ENCODE assay signal across 8 cellular contexts in genomic region chr9:127734747-127735529, GRCh38. TPM values are rescaled to one million over a fixed set of nuclear protein-coding genes. Genes with fewer than 3 reads are reported as not detected.
A peak's percentile ranks its signal among the peaks of the same experiment; 100 is the strongest.
DNase-seq lines count a peak whose midpoint lies in the region; ATAC-seq, FAIRE-seq and TF ChIP-seq lines count a peak whose summit lies in the region.

Gene TOR2A (minus strand): TSS chr9:127735294. CDS start chr9:127735270, 24 bp downstream.

- ATAC-seq in HG02840 (IDR thresholded peaks at IDR 0.05; ENCODE audit: low FRiP score, unreplicated experiment) = peak; percentile 82
- ATAC-seq in upper lobe of right lung = peak; percentile 96

- H3K9ac ChIP-seq in adipocyte (ENCODE audit: low read length) = peak within 1 kb of the TSS; percentile 90

- H3K4me3 ChIP-seq in adipocyte (ENCODE audit: low read length) = peak within 1 kb of the TSS; percentile 81
- peak within 1 kb of the TSS; percentile 82 for H3K4me3 ChIP-seq in upper lobe of right lung

- no peaks in the 10 kb centered on the region for H3K27me3 ChIP-seq in adipocyte (replicated peaks; ENCODE audit: control insufficient read depth, insufficient read depth, low read length)
- no peaks in the 10 kb centered on the region for H3K27me3 ChIP-seq in upper lobe of right lung

- FAIRE-seq in GM12891 (lab: Jason Lieb, UNC) = peak; percentile 99

- H3K4me1 ChIP-seq in adipocyte (ENCODE audit: control insufficient read depth, insufficient read depth, low read length) (peaks cover 17% of the 10 kb centered on the region), upper lobe of right lung (peaks cover 9% of the 10 kb centered on the region)

- intact Hi-C loops in cardiac septum (cut with DNase I) (loop anchor here (1.0 to 5.0 kb wide), 5 partner anchors 50 to 184 kb away; partner anchors contain the start of gene STXBP1), posterior cingulate gyrus (cut with DNase I) (loop anchor here (1.0 to 5.0 kb wide), 4 partner anchors 50 to 187 kb away; partner anchors contain the start of gene STXBP1), upper lobe of right lung (cut with DNase I) (loop anchor here (5.0 to 10.0 kb wide), 2 partner anchors 143 to 190 kb away; no protein-coding TSS in a partner anchor)

- H3K9me3 ChIP-seq in adipocyte (ENCODE audit: control insufficient read depth, low read length) = no peaks in the 10 kb centered on the region
- H3K9me3 ChIP-seq in upper lobe of right lung = no peaks in the 10 kb centered on the region

- TF ChIP-seq POLR2A in GM12891 (IDR thresholded peaks at IDR 0.05; ENCODE audit: low read depth, low read length) = no peak

- H3K36me3 ChIP-seq in adipocyte (ENCODE audit: control insufficient read depth, insufficient read depth, low read length, severe bottlenecking) (peaks cover 6% of the 10 kb centered on the region), upper lobe of right lung (peaks cover 28% of the 10 kb centered on the region)

- peak within 1 kb of the TSS; percentile 96 for H3K27ac ChIP-seq in upper lobe of right lung

- DNase-seq in GM12891 (ENCODE audit: insufficient read length, low spot score) = peak; percentile 98
- DNase-seq in NCI-H1436 (lab: John Stamatoyannopoulos, UW) = peak; percentile 98
- DNase-seq in T follicular helper cell (ENCODE audit: low read depth) = peak; percentile 99
- DNase-seq in adipocyte (ENCODE audit: low read depth) = peak; percentile 100
- DNase-seq in cardiac septum (ENCODE audit: low spot score) = peak; percentile 98
- peak; percentile 96 to 100 (median 98) for DNase-seq in posterior cingulate gyrus
- peak; percentile 99 for DNase-seq in upper lobe of right lung

- peak; percentile 90 for TF ChIP-seq CTCF in upper lobe of right lung (IDR thresholded peaks at IDR 0.05)

TF ChIP-seq in GM12891, 5 proteins besides CTCF, POLR2A, EP300 and RAD21:
- TF ChIP-seq POLR2AphosphoS5 (IDR thresholded peaks at IDR 0.05; ENCODE audit: low read depth, low read length) (0 out of 2 replicates have a peak, but pooled peaks have one; percentile 39), SPI1 (IDR thresholded peaks at IDR 0.05; ENCODE audit: low read depth, low read length) (peak; percentile 68), TAF1 (IDR thresholded peaks at IDR 0.05; ENCODE audit: low read depth, low read length) (peak; percentile 70), POU2F2 (IDR thresholded peaks at IDR 0.05; ENCODE audit: low read depth, low read length) (peak; percentile 59; the same call in 1 of the 2 replicates), PAX5 (IDR thresholded peaks at IDR 0.05; ENCODE audit: insufficient read depth, low read length, severe bottlenecking) (no peak)

RNA-seq across cellular contexts. Expression of gene TOR2A, which starts in this region (rescaled TPM):
- 6.3 TPM for polyA plus RNA-seq in GM12891 (2012; ENCODE audit: low read depth, missing spikeins)
- total RNA-seq in cardiac septum (4.4 TPM), upper lobe of right lung (17.3 TPM)

Comparison
In these comparisons a context has a peak if more than half of its experiments do, and no peak if none do; other contexts are left out.
1. Peak in every context shown above with its lines: DNase-seq, ATAC-seq, H3K4me3 ChIP-seq and H3K27ac ChIP-seq.